24 cellular contexts compared by ENCODE assay signal in the genomic region with DNA sequence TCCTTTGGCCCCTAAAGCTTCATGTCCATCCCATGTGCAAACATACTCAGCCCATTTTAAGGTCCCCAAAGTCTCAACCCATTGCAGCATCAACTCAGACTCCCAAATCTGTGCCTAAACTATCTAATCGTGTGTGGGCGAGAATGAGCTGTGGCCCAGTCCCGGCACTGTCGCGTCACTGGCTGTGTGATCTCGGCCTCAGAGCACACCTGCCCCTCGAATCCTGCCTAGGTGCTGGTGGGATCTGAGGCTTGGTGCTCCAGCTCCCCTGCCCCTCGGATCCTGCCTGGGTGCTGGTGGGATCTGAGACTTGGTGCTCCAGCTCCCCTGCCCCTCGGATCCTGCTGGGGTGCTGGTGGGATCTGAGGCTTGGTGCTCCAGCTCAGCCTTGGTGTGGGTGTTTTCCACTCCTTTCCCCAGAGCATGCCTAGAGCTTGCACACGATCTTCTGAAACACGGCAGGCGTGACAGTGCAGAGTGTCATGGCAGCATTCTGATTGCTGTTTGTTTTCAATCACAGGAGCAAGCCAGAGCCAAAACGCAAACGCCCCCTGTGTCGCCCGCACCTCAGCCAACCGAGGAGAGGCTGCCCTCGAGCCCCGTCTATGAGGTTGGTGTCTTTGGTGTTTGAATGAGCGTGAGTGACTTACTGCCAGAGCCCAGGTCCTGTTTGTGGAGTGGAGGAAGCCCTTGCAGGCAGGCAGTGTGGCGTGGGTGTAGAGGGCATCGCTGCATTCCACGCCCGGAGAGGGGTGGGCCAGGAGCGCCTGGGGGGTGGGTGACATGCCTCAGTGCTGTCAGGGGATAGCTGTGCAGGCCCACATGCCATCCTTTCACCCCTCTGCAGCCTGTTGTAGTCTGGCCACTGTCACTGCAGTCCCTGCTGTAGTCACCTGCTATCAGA. TPM values are rescaled to one million over a fixed set of nuclear protein-coding genes. Genes with fewer than 3 reads are reported as not detected.
A peak's percentile ranks its signal among the peaks of the same experiment; 100 is the strongest.
DNase-seq lines count a peak whose midpoint lies in the region; ATAC-seq, FAIRE-seq and TF ChIP-seq lines count a peak whose summit lies in the region.
"Had no signal": no experiment of that assay in that cellular context is flagged by ENCODE, and none has a peak within 500 bp of the region (broad histone marks: within the 10 kb centered on the region; RNA-seq: fewer than 3 reads in every experiment).

No MANE protein-coding gene starts in this region.

- no peaks in the 10 kb centered on the region for H3K9me2 ChIP-seq in SU-DHL-6 (replicated peaks; ENCODE audit: insufficient read depth, low read length)
- H3K9me2 ChIP-seq: SK-N-SH had no signal

- H3K4me1 ChIP-seq in BLaER1, result peaks cover 74% of the 10 kb centered on the region
- H3K4me1 ChIP-seq in H1 (replicated peaks in 1 of 4; ENCODE audit: control insufficient read depth in 3 of 4, insufficient read depth in 4 of 4, low read length in 3 of 4), result peaks cover 0 to 3% (median 0%) of the 10 kb centered on the region in 4 experiments; a peak in 1 of 7 replicates
- no peaks in the 10 kb centered on the region for H3K4me1 ChIP-seq in osteoblast (ENCODE audit: insufficient read depth, low read length)
- H3K4me1 ChIP-seq in upper lobe of left lung, result no peaks in the 10 kb centered on the region

- H2AFZ ChIP-seq in SU-DHL-6 (ENCODE audit: low read depth, low read length, severe bottlenecking) (no peak overlapping the region), H1 (ENCODE audit: low read length) (no peak overlapping the region), osteoblast (ENCODE audit: low read length) (no peak overlapping the region)

- no peak overlapping the region for H3K23ac ChIP-seq in H1 (ENCODE audit: insufficient read length)

- H3K79me1 ChIP-seq in H1 (ENCODE audit: low read depth, low read length), result no peaks in the 10 kb centered on the region

- H3K56ac ChIP-seq in H1 (replicated peaks; ENCODE audit: insufficient read length, low read depth, low read length), result no peak overlapping the region

- no peak overlapping the region for H3K9ac ChIP-seq in BLaER1
- H3K9ac ChIP-seq in SU-DHL-6 (ENCODE audit: low read length), result no peak overlapping the region
- H3K9ac ChIP-seq in H1 (replicated peaks in 1 of 4; ENCODE audit: extremely low read depth in 1 of 4, low read depth in 3 of 4, low read length in 3 of 4), result no peak overlapping the region
- H3K9ac ChIP-seq: SK-N-SH had no signal

- H3K18ac ChIP-seq in H1 (ENCODE audit: extremely low read depth, low read length), result no peak overlapping the region

- H3K79me2 ChIP-seq in SU-DHL-6 (ENCODE audit: insufficient read depth, low read length) (no peaks in the 10 kb centered on the region), H1 (ENCODE audit: control insufficient read depth in 1 of 2, insufficient read depth in 2 of 2, low read length in 2 of 2) (no peaks in the 10 kb centered on the region), osteoblast (ENCODE audit: insufficient read depth, low read length) (peaks cover 33% of the 10 kb centered on the region)

- no peak for TF ChIP-seq CTCF in SU-DHL-6 (IDR thresholded peaks at IDR 0.05; ENCODE audit: insufficient read depth, low read length, poor library complexity, severe bottlenecking)
- TF ChIP-seq CTCF in H1 (IDR thresholded peaks at IDR 0.05; ENCODE audit: control extremely low read depth in 1 of 3, insufficient read depth in 1 of 3, low read depth in 1 of 3, low read length in 3 of 3), result no peak
- no peak for TF ChIP-seq CTCF in osteoblast (IDR thresholded peaks at IDR 0.05; ENCODE audit: extremely low read depth, low read depth, low read length)
- TF ChIP-seq CTCF in upper lobe of left lung (IDR thresholded peaks at IDR 0.05), result no peak

- H2BK120ac ChIP-seq in H1 (replicated peaks; ENCODE audit: low read depth, low read length), result no peak overlapping the region

- no peaks in the 10 kb centered on the region for H3K23me2 ChIP-seq in H1 (ENCODE audit: low read depth, low read length)

- TF ChIP-seq POLR2A in H1 (IDR thresholded peaks at IDR 0.05; ENCODE audit: control extremely low read depth in 1 of 2, low read depth in 2 of 2, low read length in 2 of 2) (no peak), upper lobe of left lung (IDR thresholded peaks at IDR 0.05) (no peak)

- no peak overlapping the region for H2BK12ac ChIP-seq in H1 (ENCODE audit: low read depth, low read length)

- H3K27ac ChIP-seq in BLaER1, result no peak overlapping the region
- 0 out of 2 replicates have a peak overlapping the region, but pooled peaks have one; percentile 65 for H3K27ac ChIP-seq in SU-DHL-6 (ENCODE audit: low read depth, low read length)
- H3K27ac ChIP-seq in H1 (ENCODE audit: low read depth, low read length), result no peak overlapping the region; the same call in 1 of the 2 replicates
- peak overlapping the region; percentile 28 for H3K27ac ChIP-seq in osteoblast (ENCODE audit: low read depth, low read length)
- no peak overlapping the region for H3K27ac ChIP-seq in upper lobe of left lung

- H4K20me1 ChIP-seq in BLaER1 (0 out of 2 replicates have a peak, but pooled peaks cover 4% of the 10 kb centered on the region), SU-DHL-6 (ENCODE audit: low read depth, low read length) (no peaks in the 10 kb centered on the region), H1 (replicated peaks in 1 of 2; ENCODE audit: control insufficient read depth in 1 of 2, insufficient read depth in 2 of 2, low read length in 2 of 2) (peaks cover 12 to 32% of the 10 kb centered on the region in 2 experiments), osteoblast (ENCODE audit: insufficient read depth, low read length) (peaks cover 50% of the 10 kb centered on the region)

- peak overlapping the region; percentile 60 for H2BK5ac ChIP-seq in H1 (ENCODE audit: low read depth, low read length)

- no peak for TF ChIP-seq RAD21 in H1 (IDR thresholded peaks at IDR 0.05 in 1 of 2, conservative IDR thresholded peaks at IDR 0.05 in 1 of 2; ENCODE audit: low read depth in 2 of 2, low read length in 2 of 2)

- no peak for FAIRE-seq in H1 (lab: Jason Lieb, UNC)
- FAIRE-seq: G401.6, GM12878 had no signal

- H3K4me2 ChIP-seq in BLaER1 (peak overlapping the region; percentile 92), SU-DHL-6 (ENCODE audit: low read depth, low read length, poor library complexity, severe bottlenecking) (no peak overlapping the region), H1 (ENCODE audit: insufficient read depth in 1 of 2, low read depth in 2 of 2, low read length in 2 of 2) (no peak overlapping the region), osteoblast (ENCODE audit: insufficient read depth, low read length) (no peak overlapping the region)
- H3K4me2 ChIP-seq: SK-N-SH had no signal

- CTCF ChIA-PET in H1 (lab: Charles Lee; ENCODE audit: partially characterized antibody), result interaction anchor here (1.1 to 1.2 kb wide), 2 partner anchors 21 to 36 kb away, joined by 3 read pairs; no protein-coding TSS in a partner anchor

- H3F3A ChIP-seq in SU-DHL-6 (ENCODE audit: insufficient read depth), result peaks cover 10% of the 10 kb centered on the region

- no peak overlapping the region for H4K5ac ChIP-seq in H1 (ENCODE audit: insufficient read length, low read depth, low read length)

- H2AK5ac ChIP-seq in H1 (ENCODE audit: low read depth, low read length), result no peak overlapping the region

- POLR2A ChIA-PET in H1 (lab: Charles Lee; ENCODE audit: partially characterized antibody), result interaction anchor here (1.1 to 1.4 kb wide), 4 partner anchors 9 to 31 kb away, joined by 3 read pairs; no protein-coding TSS in a partner anchor

- 88% methylated on average over 25 of the region's 25 CpGs; no CpG with 5 or more reads in 1 of the 2 experiments for WGBS in H1 (ENCODE audit: extremely low coverage in 1 of 2, insufficient coverage in 1 of 2, insufficient read length in 1 of 2, insufficient replicate concordance in 2 of 2, low coverage in 1 of 2, low lambda C conversion rate in 2 of 2, missing lambda C conversion rate in 1 of 2), 2 experiments
- WGBS in upper lobe of left lung, 2 donors, result 92 to 97% methylated on average over 16 to 25 of the region's 25 CpGs

- H3K27me3 ChIP-seq in BLaER1, result peaks cover 19% of the 10 kb centered on the region; the same call in 1 of the 2 replicates
- H3K27me3 ChIP-seq in SU-DHL-6 (ENCODE audit: low read length), result no peaks in the 10 kb centered on the region
- no peaks in the 10 kb centered on the region for H3K27me3 ChIP-seq in H1 (replicated peaks in 1 of 4; ENCODE audit: control insufficient read depth in 3 of 4, extremely low read depth in 1 of 4, insufficient read depth in 3 of 4, low read length in 3 of 4)
- no peaks in the 10 kb centered on the region for H3K27me3 ChIP-seq in osteoblast (ENCODE audit: insufficient read depth, low read length)
- no peaks in the 10 kb centered on the region for H3K27me3 ChIP-seq in upper lobe of left lung

- H4K91ac ChIP-seq in H1 (replicated peaks; ENCODE audit: insufficient read length, low read length), result no peak overlapping the region

- H3K4me3 ChIP-seq in BLaER1, result no peak overlapping the region
- no peak overlapping the region for H3K4me3 ChIP-seq in SU-DHL-6 (ENCODE audit: insufficient read depth, low read length, poor library complexity, severe bottlenecking)
- no peak overlapping the region for H3K4me3 ChIP-seq in H1 (ENCODE audit: extremely low read depth in 1 of 4, insufficient read depth in 2 of 4, low read depth in 3 of 4, low read length in 4 of 4)
- no peak overlapping the region for H3K4me3 ChIP-seq in osteoblast (ENCODE audit: insufficient read depth, low read length)
- no peak overlapping the region for H3K4me3 ChIP-seq in upper lobe of left lung
- H3K4me3 ChIP-seq: GM12878 had no signal

- H4K8ac ChIP-seq in H1 (ENCODE audit: extremely low read depth, insufficient read depth, low read length), result no peak overlapping the region

- ATAC-seq in upper lobe of left lung (ENCODE audit: low FRiP score in 2 of 2), result no peak
- ATAC-seq: GM12878, PC-3 had no signal

- TF ChIP-seq EP300 in H1 (IDR thresholded peaks at IDR 0.05; ENCODE audit: borderline replicate concordance in 1 of 2, low read depth in 2 of 2, low read length in 2 of 2), result no peak
- no peak for TF ChIP-seq EP300 in upper lobe of left lung (IDR thresholded peaks at IDR 0.05)

- no peaks in the 10 kb centered on the region for H3K36me3 ChIP-seq in BLaER1
- no peaks in the 10 kb centered on the region for H3K36me3 ChIP-seq in SU-DHL-6 (ENCODE audit: low read length)
- H3K36me3 ChIP-seq in H1 (ENCODE audit: control insufficient read depth in 2 of 4, insufficient read depth in 4 of 4, low read length in 3 of 4), result peaks cover 21 to 83% (median 73%) of the 10 kb centered on the region in 4 experiments
- peaks cover 83% of the 10 kb centered on the region for H3K36me3 ChIP-seq in osteoblast (ENCODE audit: insufficient read depth, low read length)
- H3K36me3 ChIP-seq in upper lobe of left lung, result peaks cover 11 to 97% (median 77%) of the 10 kb centered on the region in 4 donors

- no peak overlapping the region for H3K4ac ChIP-seq in H1 (replicated peaks; ENCODE audit: insufficient read length, low read depth, low read length)

- no peaks in the 10 kb centered on the region for H3K9me3 ChIP-seq in BLaER1
- no peaks in the 10 kb centered on the region for H3K9me3 ChIP-seq in SU-DHL-6 (ENCODE audit: insufficient read depth, low read length)
- H3K9me3 ChIP-seq in H1 (ENCODE audit: insufficient read depth in 2 of 2, low read depth in 1 of 2, low read length in 1 of 2), result no peaks in the 10 kb centered on the region
- no peaks in the 10 kb centered on the region for H3K9me3 ChIP-seq in osteoblast (ENCODE audit: low read depth, low read length)
- no peaks in the 10 kb centered on the region for H3K9me3 ChIP-seq in upper lobe of left lung
- H3K9me3 ChIP-seq: SK-N-SH had no signal

- no peak overlapping the region for H3K14ac ChIP-seq in H1 (ENCODE audit: insufficient read length)

- no peak overlapping the region for H2BK20ac ChIP-seq in H1 (ENCODE audit: low read length)

- DNase-seq in H1 (ENCODE audit: low read depth in 1 of 2, low spot score in 2 of 2) (no peak), osteoblast (ENCODE audit: insufficient read length, low spot score, missing footprints) (peak; percentile 57), upper lobe of left lung (no peak), cerebellar nuclear complex (lab: John Stamatoyannopoulos, UW) (no peak), NCI-H446 treated with DMSO at 0.1 percent for 48 hours (lab: John Stamatoyannopoulos, UW) (no peak)
- DNase-seq: CD4-positive, alpha-beta T cell; COR-L47; GOT3; HCEC 1CT; KBM-7; MV-4-11; NCI-H1105; NCI-H1436 treated with DMSO at 0.1 percent for 48 hours; NCI-H1930; NCI-H2107; NCI-H446; NCI-H526; NCI-H82; PC-3; SK-N-SH had no signal

- H2BK15ac ChIP-seq in H1 (ENCODE audit: low read length), result no peak overlapping the region

RNA-seq across cellular contexts. Expression of a gene that starts 32.6 kb away (rescaled TPM):
- 207 and 216 TPM in 2 replicates for total RNA-seq in H1 (2021; fragmentation: NEBNext Ultra II Directional; extraction: Animal tissue kit (Norgen Biotek cat#: 25700))
- polyA plus RNA-seq in H1 (2011; rRNA removed), result 84.6 and 125 TPM in 2 replicates
- 128 TPM for polyA plus RNA-seq in H1 (2011; cell fraction: cytosol; rRNA removed)
- 425 TPM for polyA plus RNA-seq in H1 (2011; cell fraction: nucleus; rRNA removed)
- polyA plus RNA-seq in H1 (2012, experiment 1 of 2), result 187 to 200 TPM (median 193 TPM) in 4 replicates
- 30.1 TPM for polyA plus RNA-seq in H1 (2012, experiment 2 of 2)
- 117 TPM for polyA plus RNA-seq in H1 (2013, experiment 1 of 2)
- polyA plus RNA-seq in H1 (2013, experiment 2 of 2), result 107 TPM
- 145 and 156 TPM in 2 replicates for polyA minus RNA-seq in H1 (2011; rRNA and poly(A)+ RNA removed)
- 92.5 TPM for polyA minus RNA-seq in H1 (2011; cell fraction: cytosol; rRNA and poly(A)+ RNA removed)
- polyA minus RNA-seq in H1 (2011; cell fraction: nucleus; rRNA and poly(A)+ RNA removed), result 161 TPM
- total RNA-seq in osteoblast (426 and 429 TPM in 2 replicates), upper lobe of left lung (100 to 1,000 TPM; 175 to 413 (median 218) TPM)

Comparison
In these comparisons a context has a peak if more than half of its experiments do, and no peak if none do; other contexts are left out.
1. H3K27ac ChIP-seq: peak in SU-DHL-6 (single experiment) and osteoblast (single experiment); none in BLaER1 (single experiment), H1 (single experiment) and upper lobe of left lung (0 of 4).